ENCODE assay signal across 8 cellular contexts in the genomic region with DNA sequence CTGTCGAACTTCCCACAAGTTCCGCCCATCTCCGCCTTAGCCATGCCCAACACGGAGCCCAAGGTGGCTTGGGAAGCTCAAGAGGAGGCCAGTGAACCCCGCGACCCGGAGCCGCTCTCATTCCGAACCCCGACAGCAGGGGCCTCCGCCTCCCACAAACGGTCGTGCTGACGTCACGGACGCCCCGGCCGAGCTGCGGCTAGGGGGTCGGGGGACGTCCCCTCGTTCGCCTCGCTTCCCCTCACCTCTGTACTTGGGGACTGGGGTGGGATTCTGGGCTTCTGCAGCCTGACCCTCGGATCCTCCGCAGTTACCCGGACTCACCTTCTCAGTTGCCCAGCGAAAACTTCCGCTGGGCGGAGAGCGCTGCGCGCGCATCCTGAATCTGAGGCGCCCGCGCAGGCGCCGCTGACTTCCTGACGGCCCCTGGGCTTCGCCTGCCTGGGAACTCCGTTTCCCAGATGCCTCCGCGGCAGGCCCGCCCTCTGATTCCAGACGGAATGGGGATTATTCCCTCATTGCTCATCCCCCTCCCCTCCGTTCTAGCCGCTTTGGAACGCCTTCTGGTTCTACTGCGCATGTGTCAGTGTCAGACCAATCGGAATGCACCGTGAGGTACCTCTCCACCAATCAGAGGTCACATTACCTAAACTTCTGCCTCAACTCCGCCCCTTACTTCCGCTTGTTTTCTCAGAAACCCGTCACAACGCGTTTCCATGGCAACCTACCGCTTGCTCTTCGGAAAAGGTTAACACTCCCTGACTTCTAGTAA. TPM values are rescaled to one million over a fixed set of nuclear protein-coding genes. Genes with fewer than 3 reads are reported as not detected.
DNase-seq lines count a peak whose midpoint lies in the region; ATAC-seq and TF ChIP-seq lines count a peak whose summit lies in the region.

A gene with protein sequence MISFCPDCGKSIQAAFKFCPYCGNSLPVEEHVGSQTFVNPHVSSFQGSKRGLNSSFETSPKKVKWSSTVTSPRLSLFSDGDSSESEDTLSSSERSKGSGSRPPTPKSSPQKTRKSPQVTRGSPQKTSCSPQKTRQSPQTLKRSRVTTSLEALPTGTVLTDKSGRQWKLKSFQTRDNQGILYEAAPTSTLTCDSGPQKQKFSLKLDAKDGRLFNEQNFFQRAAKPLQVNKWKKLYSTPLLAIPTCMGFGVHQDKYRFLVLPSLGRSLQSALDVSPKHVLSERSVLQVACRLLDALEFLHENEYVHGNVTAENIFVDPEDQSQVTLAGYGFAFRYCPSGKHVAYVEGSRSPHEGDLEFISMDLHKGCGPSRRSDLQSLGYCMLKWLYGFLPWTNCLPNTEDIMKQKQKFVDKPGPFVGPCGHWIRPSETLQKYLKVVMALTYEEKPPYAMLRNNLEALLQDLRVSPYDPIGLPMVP (minus strand): TSS at position 351 of the 772 bp plus-strand sequence. CDS start 9,210 bp downstream, outside the sequence.

- peak within 1 kb of the TSS; percentile 92 to 97 (median 97) for H3K4me3 Mint-ChIP-seq in immature natural killer cell

- peaks cover 53 to 71% of the 10 kb centered on the region in 2 donors for H3K4me1 Mint-ChIP-seq in immature natural killer cell

- ATAC-seq in GM19023 (IDR thresholded peaks at IDR 0.05; ENCODE audit: unreplicated experiment) = peak; percentile 81
- ATAC-seq in HG03280 (IDR thresholded peaks at IDR 0.05; ENCODE audit: unreplicated experiment) = peak; percentile 89

- no peaks in the 10 kb centered on the region for H3K9me3 Mint-ChIP-seq in immature natural killer cell

- H3K36me3 Mint-ChIP-seq in immature natural killer cell = peaks cover 0 to 4% (median 3%) of the 10 kb centered on the region in 3 donors

- TF ChIP-seq CTCF in AG09319 (IDR thresholded peaks at IDR 0.05; ENCODE audit: low read depth, low read length) = no peak; the same call in 1 of the 2 replicates

- peak within 1 kb of the TSS; percentile 99 to 100 (median 99) for H3K27ac Mint-ChIP-seq in immature natural killer cell

- peaks cover 14 to 17% (median 16%) of the 10 kb centered on the region in 3 donors for H3K27me3 Mint-ChIP-seq in immature natural killer cell (ENCODE audit: low read depth in 3 of 3)

- peak; percentile 100 for DNase-seq in AG09319 (ENCODE audit: extremely low read depth, low read depth)
- DNase-seq in NCI-H345 treated with DMSO at 0.1 percent for 48 hours (lab: John Stamatoyannopoulos, UW; ENCODE audit: unreplicated experiment) = peak; percentile 93
- DNase-seq in activated CD4-positive, CD25-positive, alpha-beta regulatory T cell (lab: John Stamatoyannopoulos, UW) = peak; percentile 87 to 95 (median 94)
- DNase-seq in central memory CD4-positive, alpha-beta T cell = peak; percentile 100
- DNase-seq in immature natural killer cell = peak; percentile 99 to 100 (median 99)
- DNase-seq in smooth muscle cell of the brain vasculature (ENCODE audit: low read depth, low spot score) = peak; percentile 99

RNA-seq across cellular contexts. Expression of the gene that starts here (rescaled TPM):
- polyA plus RNA-seq in immature natural killer cell = 100 to 1,000 TPM in 2 of 3 donors, 10 to 100 TPM in 1; 89.8 to 116 (median 106) TPM

Comparison
In these comparisons a context has a peak if more than half of its experiments do, and no peak if none do; other contexts are left out.
1. Peak in every context shown above with its lines: DNase-seq and ATAC-seq.